Comparison of ENCODE assay signal across 9 cellular contexts in genomic region chr2:30511122-30512083, GRCh38.
DNase-seq lines count a peak whose midpoint lies in the region; ATAC-seq and TF ChIP-seq lines count a peak whose summit lies in the region.
"Had no signal": no experiment of that assay in that cellular context is flagged by ENCODE, and none has a peak within 500 bp of the region (broad histone marks: within the 10 kb centered on the region; RNA-seq: fewer than 3 reads in every experiment).

No MANE protein-coding gene starts in this region.

- no peaks in the 10 kb centered on the region for H3K36me3 ChIP-seq in testis (ENCODE audit: low read depth, missing control alignments)
- peaks cover 2% of the 10 kb centered on the region for H3K36me3 ChIP-seq in WERI-Rb-1

- no peaks in the 10 kb centered on the region for H3K79me1 ChIP-seq in H9 (ENCODE audit: insufficient read depth, low read depth, low read length, poor library complexity, severe bottlenecking)

- DNase-seq in H9 (no peak), NCI-H345 treated with DMSO at 0.1 percent for 48 hours (lab: John Stamatoyannopoulos, UW; ENCODE audit: unreplicated experiment) (peak; percentile 90), renal cortical epithelial cell (ENCODE audit: low read depth) (peak; percentile 64), testis (no peak), head of caudate nucleus (no peak), WERI-Rb-1 (no peak), immature natural killer cell (no peak)

- H4K8ac ChIP-seq in H9 (replicated peaks; ENCODE audit: insufficient read length, low read depth, low read length), result no peak overlapping the region

- no peak overlapping the region for H3K18ac ChIP-seq in H9 (ENCODE audit: insufficient read length, low read depth, low read length)

- H3K4me3 ChIP-seq in testis, result no peak overlapping the region
- no peak overlapping the region for H3K4me3 ChIP-seq in WERI-Rb-1 (ENCODE audit: low read depth, low read length)
- H3K4me3 ChIP-seq: body of pancreas had no signal

- H3K4me1 Mint-ChIP-seq in H9 (peaks cover 42 to 47% of the 10 kb centered on the region in 2 experiments), immature natural killer cell (peaks cover 2 to 42% of the 10 kb centered on the region in 2 donors)

- H3K27me3 ChIP-seq in H9 (ENCODE audit: insufficient read depth, low read length) (no peaks in the 10 kb centered on the region), testis (no peaks in the 10 kb centered on the region), WERI-Rb-1 (ENCODE audit: insufficient read depth, low read depth, severe bottlenecking) (no peaks in the 10 kb centered on the region)
- H3K27me3 ChIP-seq: body of pancreas had no signal

- WGBS in H9 (ENCODE audit: extremely low coverage, insufficient read length, low lambda C conversion rate), result no CpG with 5 or more reads among the region's 8 CpGs
- whole genome bisulfite sequencing in testis, 2 donors, result 74 to 80% methylated on average over 8 of the region's 8 CpGs

- H4K20me1 ChIP-seq in H9 (ENCODE audit: control insufficient read depth, insufficient read depth, insufficient read length), result no peaks in the 10 kb centered on the region

- no peak overlapping the region for H3K9ac ChIP-seq in H9 (ENCODE audit: extremely low read depth, insufficient read length, low read length)

- H3K4me1 ChIP-seq in H9 (ENCODE audit: insufficient read depth, low read length) (peaks cover 2% of the 10 kb centered on the region; the same call in 1 of the 2 replicates), testis (no peaks in the 10 kb centered on the region)

- H2AK5ac ChIP-seq in H9 (ENCODE audit: insufficient read length, low read length), result no peak overlapping the region

- H2BK5ac ChIP-seq in H9 (ENCODE audit: insufficient read length, low read length), result no peak overlapping the region

- H3K23ac ChIP-seq in H9 (ENCODE audit: insufficient read length, low read depth, low read length), result no peak overlapping the region

- no peak overlapping the region for H2AFZ ChIP-seq in H9 (ENCODE audit: low read length)

- H3K9me3 Mint-ChIP-seq in H9 (peaks cover 12% of the 10 kb centered on the region in 2 experiments), immature natural killer cell (no peaks in the 10 kb centered on the region)

- H3K56ac ChIP-seq in H9 (ENCODE audit: insufficient read length, low read depth, low read length), result no peak overlapping the region

- H3K14ac ChIP-seq in H9 (ENCODE audit: insufficient read depth, low read length), result no peak overlapping the region

- peak overlapping the region; percentile 29 to 85 (median 81); a peak in 5 of 7 replicates for H3K27ac Mint-ChIP-seq in H9
- H3K27ac Mint-ChIP-seq in immature natural killer cell, result no peak overlapping the region

- ATAC-seq in esophagus mucosa, result peak; percentile 52
- ATAC-seq: body of pancreas had no signal

- no peak overlapping the region for H2BK12ac ChIP-seq in H9 (ENCODE audit: insufficient read length, low read depth, low read length)

- H3K27me3 Mint-ChIP-seq in H9 (ENCODE audit: low read depth) (no peaks in the 10 kb centered on the region), immature natural killer cell (ENCODE audit: low read depth in 3 of 3) (peaks cover 0 to 3% (median 0%) of the 10 kb centered on the region in 3 donors)

- H3K27ac ChIP-seq in H9 (ENCODE audit: insufficient read length, low read depth, low read length) (no peak overlapping the region), testis (no peak overlapping the region), WERI-Rb-1 (no peak overlapping the region)
- H3K27ac ChIP-seq: body of pancreas had no signal

- H3K9me3 ChIP-seq in H9 (ENCODE audit: control insufficient read depth, low read depth, low read length) (no peaks in the 10 kb centered on the region), testis (no peaks in the 10 kb centered on the region), WERI-Rb-1 (ENCODE audit: severe bottlenecking) (peaks cover 3% of the 10 kb centered on the region)
- H3K9me3 ChIP-seq: body of pancreas had no signal

- H4K5ac ChIP-seq in H9 (ENCODE audit: insufficient read length, low read depth, low read length), result no peak overlapping the region

- H3K23me2 ChIP-seq in H9 (ENCODE audit: insufficient read length, low read depth, low read length, poor library complexity, severe bottlenecking), result no peaks in the 10 kb centered on the region

- H3K4me3 Mint-ChIP-seq in H9 (no peak overlapping the region), immature natural killer cell (no peak overlapping the region)

- no peak overlapping the region for H2BK15ac ChIP-seq in H9 (ENCODE audit: low read depth, low read length)

- no peak overlapping the region for H2BK120ac ChIP-seq in H9 (ENCODE audit: low read depth, low read length, poor library complexity, severe bottlenecking)

- no peak overlapping the region for H4K91ac ChIP-seq in H9 (ENCODE audit: insufficient read length, low read depth, low read length)

- TF ChIP-seq CTCF in H9 (conservative IDR thresholded peaks at IDR 0.05) (no peak), testis (IDR thresholded peaks at IDR 0.05) (no peak), WERI-Rb-1 (IDR thresholded peaks at IDR 0.05; ENCODE audit: low read depth, low read length) (no peak)

- no peak overlapping the region for H3K4me2 ChIP-seq in H9 (ENCODE audit: insufficient read depth, insufficient read length, low read length)

- intact Hi-C loops in testis (cut with DNase I; ENCODE audit: low total_unique reads) (no loop called here), head of caudate nucleus (cut with DNase I) (no loop called here)

- H3K79me2 ChIP-seq in H9 (ENCODE audit: insufficient read depth, low read length), result peaks cover 2% of the 10 kb centered on the region; the same call in 1 of the 2 replicates

- H3K4ac ChIP-seq in H9 (ENCODE audit: low read depth, low read length), result no peak overlapping the region

- peaks cover 9 to 15% (median 13%) of the 10 kb centered on the region in 3 experiments for H3K36me3 Mint-ChIP-seq in H9 (ENCODE audit: insufficient read depth in 1 of 3, low read depth in 3 of 3)
- peaks cover 0 to 8% (median 7%) of the 10 kb centered on the region in 3 donors for H3K36me3 Mint-ChIP-seq in immature natural killer cell

- no peak overlapping the region for H3T11ph ChIP-seq in H9 (ENCODE audit: low read length)

- no peak overlapping the region for H2BK20ac ChIP-seq in H9 (ENCODE audit: low read depth, low read length, poor library complexity, severe bottlenecking)

- TF ChIP-seq POLR2A in testis (IDR thresholded peaks at IDR 0.05), result no peak

Comparison
In these comparisons a context has a peak if more than half of its experiments do, and no peak if none do; other contexts are left out.
1. DNase-seq: peak in NCI-H345 treated with DMSO at 0.1 percent for 48 hours (single experiment) and renal cortical epithelial cell (single experiment); none in H9 (single experiment), testis (single experiment), head of caudate nucleus (0 of 42), WERI-Rb-1 (single experiment) and immature natural killer cell (0 of 3).
2. H3K27ac Mint-ChIP-seq: peak in H9 (3 of 3); none in immature natural killer cell (0 of 6).